Comparison of ENCODE assay signal across 19 cellular contexts in genomic region chr10:19702215-19702614, GRCh38.
DNase-seq lines count a peak whose midpoint lies in the region; ATAC-seq and TF ChIP-seq lines count a peak whose summit lies in the region.
"Had no signal": no experiment of that assay in that cellular context is flagged by ENCODE, and none has a peak within 500 bp of the region (broad histone marks: within the 10 kb centered on the region; RNA-seq: fewer than 3 reads in every experiment).

No MANE protein-coding gene starts in this region.

- H3K4me3 ChIP-seq in adipocyte (ENCODE audit: low read length) = no peak overlapping the region
- no peak overlapping the region for H3K4me3 ChIP-seq in fibroblast of villous mesenchyme (ENCODE audit: low read depth, low read length)
- H3K4me3 ChIP-seq: lower lobe of right lung, upper lobe of left lung had no signal

- DNase-seq in 8988T (peak; percentile 22), HS-27A (ENCODE audit: low read depth) (peak; percentile 61), adipocyte (ENCODE audit: low read depth) (peak; percentile 20), fibroblast of villous mesenchyme (ENCODE audit: low read depth) (peak; percentile 28), pons (ENCODE audit: low spot score) (no peak), LoVo (ENCODE audit: low spot score) (no peak)
- DNase-seq: activated CD8-positive, alpha-beta memory T cell treated with anti-CD3 and anti-CD28 coated beads, Interleukin-2, amount 50 U/mL, for 4 hours; activated naive CD4-positive, alpha-beta T cell treated with anti-CD3 and anti-CD28 coated beads for 36 hours; lower lobe of right lung; NCI-H187; NCI-H524; OCI-M1; stimulated activated CD4-positive, alpha-beta T cell treated with anti-CD3 and anti-CD28 coated beads, Interleukin-4, amount 100 ng/mL, for 4 hours; T-helper 17 cell; upper lobe of left lung had no signal

- H3K9ac ChIP-seq in adipocyte (ENCODE audit: low read length) = no peak overlapping the region

- no peak for TF ChIP-seq CTCF in fibroblast of villous mesenchyme (IDR thresholded peaks at IDR 0.05; ENCODE audit: insufficient read depth, low read depth, low read length)

- H3K27me3 ChIP-seq in adipocyte (replicated peaks; ENCODE audit: control insufficient read depth, insufficient read depth, low read length) = no peaks in the 10 kb centered on the region
- H3K27me3 ChIP-seq: upper lobe of left lung had no signal

- H3K9me3 ChIP-seq in adipocyte (ENCODE audit: control insufficient read depth, low read length) = no peaks in the 10 kb centered on the region
- H3K9me3 ChIP-seq: lower lobe of right lung, upper lobe of left lung had no signal

- H3K36me3 ChIP-seq in adipocyte (ENCODE audit: control insufficient read depth, insufficient read depth, low read length, severe bottlenecking) = no peaks in the 10 kb centered on the region
- H3K36me3 ChIP-seq: lower lobe of right lung, upper lobe of left lung had no signal

- H3K4me1 ChIP-seq in adipocyte (ENCODE audit: control insufficient read depth, insufficient read depth, low read length) = peaks cover 3% of the 10 kb centered on the region
- H3K4me1 ChIP-seq: lower lobe of right lung, upper lobe of left lung had no signal

- ATAC-seq in HG03354 (IDR thresholded peaks at IDR 0.05; ENCODE audit: poor library complexity, severe bottlenecking, unreplicated experiment) = no peak
- ATAC-seq in GM18520 (IDR thresholded peaks at IDR 0.05; ENCODE audit: unreplicated experiment) = no peak
- ATAC-seq: activated CD4-positive, CD25-positive, alpha-beta regulatory T cell treated with anti-CD3 and anti-CD28 coated beads, Interleukin-2, amount 50 U/mL, for 24 hours; lower lobe of right lung; sciatic nerve; T-helper 17 cell had no signal

Comparison
In these comparisons a context has a peak if more than half of its experiments do, and no peak if none do; other contexts are left out.
1. DNase-seq: peak in 8988T (single experiment), HS-27A (single experiment), adipocyte (single experiment) and fibroblast of villous mesenchyme (single experiment); none in pons (single experiment) and LoVo (single experiment).